1 cellular context compared by ENCODE assay signal in the genomic region with DNA sequence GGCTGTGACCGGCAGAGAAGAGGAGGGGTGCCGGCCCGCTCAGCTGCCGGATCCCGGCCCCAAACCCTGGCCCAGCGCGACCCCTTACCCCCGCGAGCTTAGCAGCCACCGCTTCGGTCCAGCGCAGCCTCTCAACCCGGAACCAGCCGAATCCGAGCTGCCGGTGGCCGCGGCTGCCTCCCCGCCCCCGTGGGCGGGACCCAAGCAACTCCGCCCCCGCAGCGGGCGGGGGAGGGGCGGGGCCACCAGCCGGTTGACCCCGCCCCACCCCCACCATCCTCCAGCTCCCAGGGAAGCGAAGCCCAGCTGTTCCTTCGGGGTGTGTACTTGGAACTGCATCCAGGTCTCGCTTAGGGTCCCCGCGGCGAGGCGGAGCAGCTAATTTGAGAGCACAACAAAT.
TF ChIP-seq lines count a peak whose summit lies in the region.

A gene (minus strand): TSS at position 138 of the 400 bp plus-strand sequence. CDS start 611 bp downstream, outside the sequence.

TF ChIP-seq in HEK293, 187 proteins besides CTCF, POLR2A, EP300 and RAD21 (continued from another document):
- TF ChIP-seq, protein P1, sequence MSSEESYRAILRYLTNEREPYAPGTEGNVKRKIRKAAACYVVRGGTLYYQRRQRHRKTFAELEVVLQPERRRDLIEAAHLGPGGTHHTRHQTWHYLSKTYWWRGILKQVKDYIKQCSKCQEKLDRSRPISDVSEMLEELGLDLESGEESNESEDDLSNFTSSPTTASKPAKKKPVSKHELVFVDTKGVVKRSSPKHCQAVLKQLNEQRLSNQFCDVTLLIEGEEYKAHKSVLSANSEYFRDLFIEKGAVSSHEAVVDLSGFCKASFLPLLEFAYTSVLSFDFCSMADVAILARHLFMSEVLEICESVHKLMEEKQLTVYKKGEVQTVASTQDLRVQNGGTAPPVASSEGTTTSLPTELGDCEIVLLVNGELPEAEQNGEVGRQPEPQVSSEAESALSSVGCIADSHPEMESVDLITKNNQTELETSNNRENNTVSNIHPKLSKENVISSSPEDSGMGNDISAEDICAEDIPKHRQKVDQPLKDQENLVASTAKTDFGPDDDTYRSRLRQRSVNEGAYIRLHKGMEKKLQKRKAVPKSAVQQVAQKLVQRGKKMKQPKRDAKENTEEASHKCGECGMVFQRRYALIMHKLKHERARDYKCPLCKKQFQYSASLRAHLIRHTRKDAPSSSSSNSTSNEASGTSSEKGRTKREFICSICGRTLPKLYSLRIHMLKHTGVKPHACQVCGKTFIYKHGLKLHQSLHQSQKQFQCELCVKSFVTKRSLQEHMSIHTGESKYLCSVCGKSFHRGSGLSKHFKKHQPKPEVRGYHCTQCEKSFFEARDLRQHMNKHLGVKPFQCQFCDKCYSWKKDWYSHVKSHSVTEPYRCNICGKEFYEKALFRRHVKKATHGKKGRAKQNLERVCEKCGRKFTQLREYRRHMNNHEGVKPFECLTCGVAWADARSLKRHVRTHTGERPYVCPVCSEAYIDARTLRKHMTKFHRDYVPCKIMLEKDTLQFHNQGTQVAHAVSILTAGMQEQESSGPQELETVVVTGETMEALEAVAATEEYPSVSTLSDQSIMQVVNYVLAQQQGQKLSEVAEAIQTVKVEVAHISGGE (tag by site-specific recombination; conservative IDR thresholded peaks at IDR 0.05; ENCODE audit: low read depth), result no peak
- TF ChIP-seq ZNF48 (tag by site-specific recombination; IDR thresholded peaks at IDR 0.05), result no peak
- no peak for TF ChIP-seq ZNF10 (tag by site-specific recombination; IDR thresholded peaks at IDR 0.05)
- TF ChIP-seq ZNF146 (tag by site-specific recombination; IDR thresholded peaks at IDR 0.05), result no peak
- peak; percentile 95 for TF ChIP-seq KLF10 (tag by site-specific recombination; IDR thresholded peaks at IDR 0.05)
- no peak for TF ChIP-seq ZNF658 (tag by site-specific recombination; IDR thresholded peaks at IDR 0.05)
- TF ChIP-seq, protein P2, sequence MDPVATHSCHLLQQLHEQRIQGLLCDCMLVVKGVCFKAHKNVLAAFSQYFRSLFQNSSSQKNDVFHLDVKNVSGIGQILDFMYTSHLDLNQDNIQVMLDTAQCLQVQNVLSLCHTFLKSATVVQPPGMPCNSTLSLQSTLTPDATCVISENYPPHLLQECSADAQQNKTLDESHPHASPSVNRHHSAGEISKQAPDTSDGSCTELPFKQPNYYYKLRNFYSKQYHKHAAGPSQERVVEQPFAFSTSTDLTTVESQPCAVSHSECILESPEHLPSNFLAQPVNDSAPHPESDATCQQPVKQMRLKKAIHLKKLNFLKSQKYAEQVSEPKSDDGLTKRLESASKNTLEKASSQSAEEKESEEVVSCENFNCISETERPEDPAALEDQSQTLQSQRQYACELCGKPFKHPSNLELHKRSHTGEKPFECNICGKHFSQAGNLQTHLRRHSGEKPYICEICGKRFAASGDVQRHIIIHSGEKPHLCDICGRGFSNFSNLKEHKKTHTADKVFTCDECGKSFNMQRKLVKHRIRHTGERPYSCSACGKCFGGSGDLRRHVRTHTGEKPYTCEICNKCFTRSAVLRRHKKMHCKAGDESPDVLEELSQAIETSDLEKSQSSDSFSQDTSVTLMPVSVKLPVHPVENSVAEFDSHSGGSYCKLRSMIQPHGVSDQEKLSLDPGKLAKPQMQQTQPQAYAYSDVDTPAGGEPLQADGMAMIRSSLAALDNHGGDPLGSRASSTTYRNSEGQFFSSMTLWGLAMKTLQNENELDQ (tag by site-specific recombination; IDR thresholded peaks at IDR 0.05; ENCODE audit: low read depth), result no peak
- TF ChIP-seq GLIS1 (tag by site-specific recombination; IDR thresholded peaks at IDR 0.05), result peak; percentile 26
- no peak for TF ChIP-seq ZNF510 (tag by site-specific recombination; IDR thresholded peaks at IDR 0.05; ENCODE audit: insufficient replicate concordance)
- TF ChIP-seq ZNF302 (tag by site-specific recombination; IDR thresholded peaks at IDR 0.05; ENCODE audit: low read depth), result no peak
- TF ChIP-seq BCL11A (tag by site-specific recombination; IDR thresholded peaks at IDR 0.05; ENCODE audit: low read depth), result no peak
- TF ChIP-seq ZNF16 (tag by site-specific recombination; IDR thresholded peaks at IDR 0.05; ENCODE audit: low read depth), result no peak
- no peak for TF ChIP-seq ZNF514 (tag by site-specific recombination; IDR thresholded peaks at IDR 0.05)
- TF ChIP-seq, protein P3, sequence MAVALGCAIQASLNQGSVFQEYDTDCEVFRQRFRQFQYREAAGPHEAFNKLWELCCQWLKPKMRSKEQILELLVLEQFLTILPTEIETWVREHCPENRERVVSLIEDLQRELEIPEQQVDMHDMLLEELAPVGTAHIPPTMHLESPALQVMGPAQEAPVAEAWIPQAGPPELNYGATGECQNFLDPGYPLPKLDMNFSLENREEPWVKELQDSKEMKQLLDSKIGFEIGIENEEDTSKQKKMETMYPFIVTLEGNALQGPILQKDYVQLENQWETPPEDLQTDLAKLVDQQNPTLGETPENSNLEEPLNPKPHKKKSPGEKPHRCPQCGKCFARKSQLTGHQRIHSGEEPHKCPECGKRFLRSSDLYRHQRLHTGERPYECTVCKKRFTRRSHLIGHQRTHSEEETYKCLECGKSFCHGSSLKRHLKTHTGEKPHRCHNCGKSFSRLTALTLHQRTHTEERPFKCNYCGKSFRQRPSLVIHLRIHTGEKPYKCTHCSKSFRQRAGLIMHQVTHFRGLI (tag by site-specific recombination; IDR thresholded peaks at IDR 0.05), result peak; percentile 56; the same call in 1 of the 2 replicates
- TF ChIP-seq, protein P4, sequence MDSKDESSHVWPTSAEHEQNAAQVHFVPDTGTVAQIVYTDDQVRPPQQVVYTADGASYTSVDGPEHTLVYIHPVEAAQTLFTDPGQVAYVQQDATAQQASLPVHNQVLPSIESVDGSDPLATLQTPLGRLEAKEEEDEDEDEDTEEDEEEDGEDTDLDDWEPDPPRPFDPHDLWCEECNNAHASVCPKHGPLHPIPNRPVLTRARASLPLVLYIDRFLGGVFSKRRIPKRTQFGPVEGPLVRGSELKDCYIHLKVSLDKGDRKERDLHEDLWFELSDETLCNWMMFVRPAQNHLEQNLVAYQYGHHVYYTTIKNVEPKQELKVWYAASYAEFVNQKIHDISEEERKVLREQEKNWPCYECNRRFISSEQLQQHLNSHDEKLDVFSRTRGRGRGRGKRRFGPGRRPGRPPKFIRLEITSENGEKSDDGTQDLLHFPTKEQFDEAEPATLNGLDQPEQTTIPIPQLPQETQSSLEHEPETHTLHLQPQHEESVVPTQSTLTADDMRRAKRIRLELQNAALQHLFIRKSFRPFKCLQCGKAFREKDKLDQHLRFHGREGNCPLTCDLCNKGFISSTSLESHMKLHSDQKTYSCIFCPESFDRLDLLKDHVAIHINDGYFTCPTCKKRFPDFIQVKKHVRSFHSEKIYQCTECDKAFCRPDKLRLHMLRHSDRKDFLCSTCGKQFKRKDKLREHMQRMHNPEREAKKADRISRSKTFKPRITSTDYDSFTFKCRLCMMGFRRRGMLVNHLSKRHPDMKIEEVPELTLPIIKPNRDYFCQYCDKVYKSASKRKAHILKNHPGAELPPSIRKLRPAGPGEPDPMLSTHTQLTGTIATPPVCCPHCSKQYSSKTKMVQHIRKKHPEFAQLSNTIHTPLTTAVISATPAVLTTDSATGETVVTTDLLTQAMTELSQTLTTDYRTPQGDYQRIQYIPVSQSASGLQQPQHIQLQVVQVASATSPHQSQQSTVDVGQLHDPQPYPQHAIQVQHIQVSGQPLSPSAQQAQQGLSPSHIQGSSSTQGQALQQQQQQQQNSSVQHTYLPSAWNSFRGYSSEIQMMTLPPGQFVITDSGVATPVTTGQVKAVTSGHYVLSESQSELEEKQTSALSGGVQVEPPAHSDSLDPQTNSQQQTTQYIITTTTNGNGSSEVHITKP (tag by site-specific recombination; IDR thresholded peaks at IDR 0.05), result peak; percentile 83
- TF ChIP-seq ZNF561 (tag by site-specific recombination; IDR thresholded peaks at IDR 0.05; ENCODE audit: borderline replicate concordance), result 0 out of 2 replicates have a peak, but pooled peaks have one; percentile 49
- peak; percentile 96 for TF ChIP-seq ZNF341 (tag by site-specific recombination; IDR thresholded peaks at IDR 0.05; ENCODE audit: low read depth)
- TF ChIP-seq ZNF521 (tag by site-specific recombination; IDR thresholded peaks at IDR 0.05), result no peak
- TF ChIP-seq ZNF335 (tag by site-specific recombination; conservative IDR thresholded peaks at IDR 0.05), result no peak
- TF ChIP-seq EGR2 (tag by site-specific recombination; IDR thresholded peaks at IDR 0.05; ENCODE audit: low read depth), result peak; percentile 76
- TF ChIP-seq WT1 (tag by site-specific recombination; IDR thresholded peaks at IDR 0.05), result no peak
